In genomic region chrX:14875624-14876023, GRCh38 we compare ENCODE assay signal across 19 cellular contexts.
"Had no signal": no experiment of that assay in that cellular context is flagged by ENCODE, and none has a peak within 500 bp of the region (broad histone marks: within the 10 kb centered on the region; RNA-seq: fewer than 3 reads in every experiment).

No MANE protein-coding gene starts in this region.

- H3K9me3 ChIP-seq: colonic mucosa, heart right ventricle, left ventricle myocardium inferior, ovary, thoracic aorta, uterus had no signal

- H3K9me3 Mint-ChIP-seq: activated naive CD8-positive, alpha-beta T cell treated with anti-CD3 and anti-CD28 coated beads, Interleukin-2, amount 50 U/mL, for 24 hours; activated T-cell treated with anti-CD3 and anti-CD28 coated beads, Interleukin-2, amount 50 U/mL, for 4 hours; memory B cell; stimulated activated naive CD8-positive, alpha-beta T cell treated with anti-CD3 and anti-CD28 coated beads, Interleukin-15, amount 100 ng/mL, for 72 hours had no signal

- H3K4me3 ChIP-seq: colonic mucosa, heart right ventricle, left ventricle myocardium inferior, ovary, thoracic aorta, uterus had no signal

- H3K27me3 ChIP-seq: colonic mucosa, heart right ventricle, ovary, uterus had no signal

- H3K27me3 Mint-ChIP-seq: activated CD8-positive, alpha-beta memory T cell treated with anti-CD3 and anti-CD28 coated beads, Interleukin-2, amount 10 ng/mL, durations not matched to agents 7 days and 5 days; activated naive CD8-positive, alpha-beta T cell treated with anti-CD3 and anti-CD28 coated beads, Interleukin-2, amount 50 U/mL, for 24 hours; memory B cell; stimulated activated naive CD8-positive, alpha-beta T cell treated with anti-CD3 and anti-CD28 coated beads, Interleukin-15, amount 100 ng/mL, for 72 hours had no signal

- H3K27ac Mint-ChIP-seq: activated CD8-positive, alpha-beta memory T cell treated with anti-CD3 and anti-CD28 coated beads, Interleukin-2, amount 10 ng/mL, durations not matched to agents 7 days and 5 days; activated naive CD8-positive, alpha-beta T cell treated with anti-CD3 and anti-CD28 coated beads, Interleukin-2, amount 50 U/mL, for 24 hours; memory B cell; nephron progenitor cell had no signal

- ATAC-seq: activated CD8-positive, alpha-beta memory T cell treated with anti-CD3 and anti-CD28 coated beads, Interleukin-2, amount 10 ng/mL, durations not matched to agents 7 days and 5 days; activated naive CD8-positive, alpha-beta T cell treated with anti-CD3 and anti-CD28 coated beads, Interleukin-2, amount 50 U/mL, for 24 hours; activated T-cell treated with anti-CD3 and anti-CD28 coated beads, Interleukin-2, amount 50 U/mL, for 4 hours; heart right ventricle; stimulated activated naive CD8-positive, alpha-beta T cell treated with anti-CD3 and anti-CD28 coated beads, Interleukin-15, amount 100 ng/mL, for 72 hours had no signal

- H3K4me1 Mint-ChIP-seq: memory B cell had no signal

- DNase-seq: activated CD4-positive, alpha-beta T cell treated with anti-CD3 and anti-CD28 coated beads for 1 hour; activated CD4-positive, alpha-beta T cell treated with anti-CD3 and anti-CD28 coated beads, Interleukin-2, amount 50 U/mL, for 48 hours; activated CD8-positive, alpha-beta memory T cell treated with anti-CD3 and anti-CD28 coated beads, Interleukin-2, amount 10 ng/mL, durations not matched to agents 7 days and 5 days; activated gamma-delta T cell; activated naive CD8-positive, alpha-beta T cell treated with anti-CD3 and anti-CD28 coated beads, Interleukin-2, amount 50 U/mL, for 24 hours; activated T-cell treated with anti-CD3 and anti-CD28 coated beads, Interleukin-2, amount 50 U/mL, for 4 hours; colonic mucosa; effector CD8-positive, alpha-beta T cell; heart right ventricle; kidney; left ventricle myocardium inferior; nephron progenitor cell; ovary; stimulated activated CD4-positive, alpha-beta T cell treated with anti-CD3 and anti-CD28 coated beads, Interleukin-4, amount 100 ng/mL, for 24 hours; stimulated activated naive CD8-positive, alpha-beta T cell treated with anti-CD3 and anti-CD28 coated beads, Interleukin-15, amount 100 ng/mL, for 72 hours; T-helper 9 cell; uterus had no signal

- H3K4me1 ChIP-seq: colonic mucosa, uterus had no signal

- H3K36me3 ChIP-seq: colonic mucosa, left ventricle myocardium inferior, ovary, thoracic aorta had no signal

- H3K27ac ChIP-seq: colonic mucosa, heart right ventricle, left ventricle myocardium inferior, ovary, thoracic aorta, uterus had no signal

- H3K4me3 Mint-ChIP-seq: activated CD8-positive, alpha-beta memory T cell treated with anti-CD3 and anti-CD28 coated beads, Interleukin-2, amount 10 ng/mL, durations not matched to agents 7 days and 5 days; activated naive CD8-positive, alpha-beta T cell treated with anti-CD3 and anti-CD28 coated beads, Interleukin-2, amount 50 U/mL, for 24 hours; activated T-cell treated with anti-CD3 and anti-CD28 coated beads, Interleukin-2, amount 50 U/mL, for 4 hours; memory B cell; nephron progenitor cell had no signal
